Comparison of ENCODE assay signal across 16 cellular contexts in the genomic region with DNA sequence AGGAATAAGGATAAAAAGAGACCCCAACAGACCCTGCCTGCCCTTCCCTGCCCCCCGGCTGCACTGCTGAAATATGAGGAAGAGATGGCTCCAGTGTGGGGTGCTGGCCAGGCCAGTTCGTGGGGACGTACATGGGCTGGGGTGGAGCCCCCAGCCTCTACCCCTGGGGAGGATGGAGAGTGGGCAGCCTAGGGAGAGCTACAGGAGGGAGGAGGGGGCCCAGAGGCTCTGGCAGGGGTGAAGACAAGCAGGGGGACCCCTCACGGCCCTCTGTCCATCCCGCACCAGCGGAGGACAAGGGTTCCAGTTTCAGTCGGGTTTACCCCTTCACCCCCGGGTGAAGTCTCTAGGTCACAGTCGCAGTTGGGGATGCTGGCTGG.
"Had no signal": no experiment of that assay in that cellular context is flagged by ENCODE, and none has a peak within 500 bp of the region (broad histone marks: within the 10 kb centered on the region; RNA-seq: fewer than 3 reads in every experiment).

No MANE protein-coding gene starts in this region.

- H3K4me3 ChIP-seq: body of pancreas, esophagus squamous epithelium, heart left ventricle, left ventricle myocardium inferior, skin epidermis, tibial artery had no signal

- H3K27ac Mint-ChIP-seq: activated T-helper 1 cell treated with anti-CD3 and anti-CD28 coated beads, Interleukin-12 subunit alpha, Interleukin-12 subunit beta, Interleukin-2, Interleukin-4 antibody, amounts not matched to agents 30 ng/mL and 10 ng/mL and 1 ng/mL, durations not matched to agents 14 hours and 24 hours and 36 hours; memory B cell had no signal

- ATAC-seq: body of pancreas, heart left ventricle had no signal

- H2AFZ ChIP-seq: parathyroid adenoma had no signal

- H3K9ac ChIP-seq: parathyroid adenoma had no signal

- DNase-seq: activated CD4-positive, alpha-beta T cell treated with anti-CD3 and anti-CD28 coated beads, Interleukin-2, amount 50 U/mL, for 48 hours; activated CD8-positive, alpha-beta memory T cell treated with anti-CD3 and anti-CD28 coated beads, Interleukin-2, amount 50 U/mL, for 4 hours; activated naive CD4-positive, alpha-beta T cell treated with anti-CD3 and anti-CD28 coated beads, Interleukin-2, amount 50 U/mL, for 16 hours; body of pancreas; dermis blood vessel endothelial cell; esophagus squamous epithelium; foreskin fibroblast; heart left ventricle; left ventricle myocardium inferior; SHP77 treated with DMSO at 0.1 percent for 48 hours; stimulated activated CD4-positive, alpha-beta T cell treated with anti-CD3 and anti-CD28 coated beads, Interleukin-4, amount 100 ng/mL, for 4 hours had no signal

- H3K4me3 Mint-ChIP-seq: activated T-helper 1 cell treated with anti-CD3 and anti-CD28 coated beads, Interleukin-12 subunit alpha, Interleukin-12 subunit beta, Interleukin-2, Interleukin-4 antibody, amounts not matched to agents 30 ng/mL and 10 ng/mL and 1 ng/mL, durations not matched to agents 14 hours and 24 hours and 36 hours; memory B cell had no signal

- H3K27me3 ChIP-seq: body of pancreas, esophagus squamous epithelium, heart left ventricle, tibial artery had no signal

- H3K9me3 ChIP-seq: body of pancreas, esophagus squamous epithelium, heart left ventricle, left ventricle myocardium inferior, tibial artery had no signal

- H3K27ac ChIP-seq: body of pancreas, esophagus squamous epithelium, heart left ventricle, left ventricle myocardium inferior, parathyroid adenoma, skin epidermis, tibial artery had no signal

- H3K4me1 Mint-ChIP-seq: memory B cell had no signal

- H3K4me1 ChIP-seq: body of pancreas, heart left ventricle, left ventricle myocardium inferior, parathyroid adenoma, tibial artery had no signal

- H3K9me3 Mint-ChIP-seq: activated T-helper 1 cell treated with anti-CD3 and anti-CD28 coated beads, Interleukin-12 subunit alpha, Interleukin-12 subunit beta, Interleukin-2, Interleukin-4 antibody, amounts not matched to agents 30 ng/mL and 10 ng/mL and 1 ng/mL, durations not matched to agents 14 hours and 24 hours and 36 hours; memory B cell had no signal

- H3K79me2 ChIP-seq: parathyroid adenoma had no signal
